ENCODE assay signal across 8 cellular contexts in genomic region chr7:26201261-26202018, GRCh38. TPM values are rescaled to one million over a fixed set of nuclear protein-coding genes. Genes with fewer than 3 reads are reported as not detected.
DNase-seq lines count a peak whose midpoint lies in the region; ATAC-seq and TF ChIP-seq lines count a peak whose summit lies in the region.

TSS of gene CBX3 (plus strand) at chr7:26201745. CDS start at chr7:26202999, 1,254 bp downstream.

- H3K9ac ChIP-seq in mucosa of stomach (ENCODE audit: low read length) = peak within 1 kb of the TSS; percentile 100

- no peaks in the 10 kb centered on the region for H3K27me3 ChIP-seq in esophagus (ENCODE audit: control insufficient read depth in 1 of 2, insufficient read depth in 2 of 2, low read length in 2 of 2)
- no peaks in the 10 kb centered on the region for H3K27me3 ChIP-seq in mucosa of stomach (ENCODE audit: control insufficient read depth, insufficient read depth, low read length)

- DNase-seq in DMS53 (lab: John Stamatoyannopoulos, UW) = peak; percentile 99
- peak; percentile 94 for DNase-seq in Jurkat, Clone E6-1 (ENCODE audit: low read depth, low spot score)
- peak; percentile 90 for DNase-seq in activated T-cell treated with anti-CD3 and anti-CD28 coated beads, Interleukin-2, amount 50 U/mL, for 1 hour
- DNase-seq in stimulated activated CD8-positive, alpha-beta memory T cell treated with anti-CD3 and anti-CD28 coated beads, Interleukin-7, amount 100 ng/mL, for 1 hour (ENCODE audit: low read depth in 2 of 2) = peak; percentile 79 to 81

- no peaks in the 10 kb centered on the region for H3K4me1 ChIP-seq in esophagus (ENCODE audit: control insufficient read depth in 2 of 2, insufficient read depth in 2 of 2, low read length in 1 of 2)
- H3K4me1 ChIP-seq in mucosa of stomach (ENCODE audit: control insufficient read depth, insufficient read depth, low read length) = peaks cover 13% of the 10 kb centered on the region

- peak; percentile 41 for ATAC-seq in GM21619 (IDR thresholded peaks at IDR 0.05; ENCODE audit: unreplicated experiment)

- peak within 1 kb of the TSS; percentile 96 for H3K4me3 ChIP-seq in Jurkat, Clone E6-1 (ENCODE audit: low read length)
- H3K4me3 ChIP-seq in esophagus (ENCODE audit: low read depth in 1 of 2, low read length in 2 of 2) (peak within 1 kb of the TSS; percentile 96 to 99), mucosa of stomach (ENCODE audit: low read length) (peak within 1 kb of the TSS; percentile 99)

- peak within 1 kb of the TSS; percentile 100 for H3K27ac ChIP-seq in esophagus (ENCODE audit: low read depth in 2 of 2, low read length in 1 of 2)

- H3K36me3 ChIP-seq in esophagus (ENCODE audit: control insufficient read depth in 2 of 2, insufficient read depth in 2 of 2, low read length in 1 of 2) (no peaks in the 10 kb centered on the region), mucosa of stomach (ENCODE audit: control insufficient read depth, insufficient read depth, low read length) (peaks cover 4% of the 10 kb centered on the region)

- H3K9me3 ChIP-seq in esophagus (ENCODE audit: control insufficient read depth in 2 of 2, insufficient read depth in 1 of 2, low read depth in 1 of 2, low read length in 1 of 2) (no peaks in the 10 kb centered on the region), mucosa of stomach (ENCODE audit: control insufficient read depth, low read length) (no peaks in the 10 kb centered on the region)

- 1 to 5% methylated on average over 50 to 84 of the region's 84 CpGs for WGBS in esophagus, 2 donors

TF ChIP-seq in PFSK-1, 5 proteins besides CTCF, POLR2A, EP300 and RAD21:
- TF ChIP-seq SIN3A (IDR thresholded peaks at IDR 0.05; ENCODE audit: borderline replicate concordance, insufficient read depth, low read length) (no peak; the same call in 1 of the 2 replicates), POLR2AphosphoS5 (IDR thresholded peaks at IDR 0.05; ENCODE audit: low read depth, low read length) (peak; percentile 84), REST (IDR thresholded peaks at IDR 0.05; ENCODE audit: insufficient read depth in 1 of 2, low read depth in 2 of 2, low read length in 2 of 2) (peak; percentile 41 to 42; a peak in 1 of 4 replicates), FOXP2 (optimal IDR thresholded peaks at IDR 0.05; ENCODE audit: borderline replicate concordance, extremely low read depth, extremely low read length, insufficient read depth) (no peak), TAF1 (IDR thresholded peaks at IDR 0.05; ENCODE audit: borderline replicate concordance, insufficient read depth, low read length) (peak; percentile 91)

RNA-seq across cellular contexts. Expression of gene CBX3, which starts in this region (rescaled TPM):
- polyA plus RNA-seq in Jurkat, Clone E6-1 (2012; ENCODE audit: insufficient read depth, insufficient read length) = 591 TPM
- 69.9 TPM for polyA plus RNA-seq in PFSK-1 (2012; ENCODE audit: insufficient read length, low read depth)
- 10 to 100 TPM; 51.1 to 66.5 TPM for polyA plus RNA-seq in esophagus

Comparison
In these comparisons a context has a peak if more than half of its experiments do, and no peak if none do; other contexts are left out.
1. Peak in every context shown above with its lines: DNase-seq, ATAC-seq, H3K4me3 ChIP-seq and H3K27ac ChIP-seq.